Comparison of ENCODE assay signal across 8 cellular contexts in genomic region chr22:36775589-36775965, GRCh38. TPM values are rescaled to one million over a fixed set of nuclear protein-coding genes. Genes with fewer than 3 reads are reported as not detected.
A peak's percentile ranks its signal among the peaks of the same experiment; 100 is the strongest.
DNase-seq lines count a peak whose midpoint lies in the region; ATAC-seq and TF ChIP-seq lines count a peak whose summit lies in the region.

No MANE protein-coding gene starts in this region.

- H3K36me3 Mint-ChIP-seq in dendritic cell treated with granulocyte-macrophage colony-stimulating factor and Interleukin-4, amounts not matched to agents 40 ng/mL and 50 ng/mL, for 4 days (ENCODE audit: low read depth) = peaks cover 6% of the 10 kb centered on the region

- WGBS in mesodermal cell (ENCODE audit: insufficient coverage in 2 of 2), 2 experiments = 0 to 2% methylated on average over 7 to 12 of the region's 23 CpGs

- H3K4me3 Mint-ChIP-seq in dendritic cell treated with granulocyte-macrophage colony-stimulating factor and Interleukin-4, amounts not matched to agents 40 ng/mL and 50 ng/mL, for 4 days = peak overlapping the region; percentile 80

- H3K36me3 ChIP-seq in mesodermal cell (ENCODE audit: control insufficient read depth, insufficient read depth, low read length) = peaks cover 3% of the 10 kb centered on the region

- peak overlapping the region; percentile 80 for H3K27ac Mint-ChIP-seq in dendritic cell treated with granulocyte-macrophage colony-stimulating factor and Interleukin-4, amounts not matched to agents 40 ng/mL and 50 ng/mL, for 4 days

- peaks cover 31% of the 10 kb centered on the region for H3K4me1 Mint-ChIP-seq in dendritic cell treated with granulocyte-macrophage colony-stimulating factor and Interleukin-4, amounts not matched to agents 40 ng/mL and 50 ng/mL, for 4 days (ENCODE audit: low read depth)

- peak overlapping the region; percentile 63 for H3K4me3 ChIP-seq in mesodermal cell (ENCODE audit: extremely low read depth, insufficient read depth, low read length, poor library complexity, severe bottlenecking)

- TF ChIP-seq CTCF in VCaP (conservative IDR thresholded peaks at IDR 0.05) = no peak

- DNase-seq in stimulated activated naive CD4-positive, alpha-beta T cell treated with Interleukin-2 at 50 U/mL for 16 hours (lab: John Stamatoyannopoulos, UW) = peak; percentile 9
- no peak for DNase-seq in DMS79 treated with DMSO at 0.1 percent for 48 hours (lab: John Stamatoyannopoulos, UW)
- no peak for DNase-seq in NK-92 (lab: John Stamatoyannopoulos, UW; ENCODE audit: unreplicated experiment)

- intact Hi-C loops in dendritic cell treated with granulocyte-macrophage colony-stimulating factor and Interleukin-4, amounts not matched to agents 40 ng/mL and 50 ng/mL, for 4 days (cut with micrococcal nuclease) = loop anchor here (2.0 to 10.0 kb wide), 2 partner anchors 229 to 269 kb away; no protein-coding TSS in a partner anchor

- ATAC-seq in GM18909 (IDR thresholded peaks at IDR 0.05; ENCODE audit: poor library complexity, unreplicated experiment) = peak; percentile 2
- peak; percentile 8 for ATAC-seq in HG03439 (IDR thresholded peaks at IDR 0.05; ENCODE audit: unreplicated experiment)

- H3K27ac ChIP-seq in VCaP (peak overlapping the region; percentile 72; the same call in 1 of the 2 replicates), mesodermal cell (ENCODE audit: low read depth, low read length, severe bottlenecking) (no peak overlapping the region)

- H3K9me3 Mint-ChIP-seq in dendritic cell treated with granulocyte-macrophage colony-stimulating factor and Interleukin-4, amounts not matched to agents 40 ng/mL and 50 ng/mL, for 4 days = no peaks in the 10 kb centered on the region

- peaks cover 9% of the 10 kb centered on the region for H3K4me1 ChIP-seq in mesodermal cell (ENCODE audit: control insufficient read depth, insufficient read depth, low read length, poor library complexity, severe bottlenecking)

- peaks cover 18% of the 10 kb centered on the region for H3K9me3 ChIP-seq in mesodermal cell (ENCODE audit: control insufficient read depth, low read length)

- H3K27me3 Mint-ChIP-seq in dendritic cell treated with granulocyte-macrophage colony-stimulating factor and Interleukin-4, amounts not matched to agents 40 ng/mL and 50 ng/mL, for 4 days = peaks cover 2% of the 10 kb centered on the region

RNA-seq across cellular contexts. Expression of gene IFT27, which starts 0.3 kb away (rescaled TPM):
- polyA plus RNA-seq in mesodermal cell (2013, experiment 1 of 2) = 39.5 TPM
- polyA plus RNA-seq in mesodermal cell (2013, experiment 2 of 2) = 35.0 TPM

RNA-seq across cellular contexts. Expression of gene PVALB, which starts 41.3 kb away (rescaled TPM):
- polyA plus RNA-seq in mesodermal cell (2013, experiment 1 of 2) = not detected
- polyA plus RNA-seq in mesodermal cell (2013, experiment 2 of 2) = not detected
